Comparison of ENCODE assay signal across 2 cellular contexts in the genomic region with DNA sequence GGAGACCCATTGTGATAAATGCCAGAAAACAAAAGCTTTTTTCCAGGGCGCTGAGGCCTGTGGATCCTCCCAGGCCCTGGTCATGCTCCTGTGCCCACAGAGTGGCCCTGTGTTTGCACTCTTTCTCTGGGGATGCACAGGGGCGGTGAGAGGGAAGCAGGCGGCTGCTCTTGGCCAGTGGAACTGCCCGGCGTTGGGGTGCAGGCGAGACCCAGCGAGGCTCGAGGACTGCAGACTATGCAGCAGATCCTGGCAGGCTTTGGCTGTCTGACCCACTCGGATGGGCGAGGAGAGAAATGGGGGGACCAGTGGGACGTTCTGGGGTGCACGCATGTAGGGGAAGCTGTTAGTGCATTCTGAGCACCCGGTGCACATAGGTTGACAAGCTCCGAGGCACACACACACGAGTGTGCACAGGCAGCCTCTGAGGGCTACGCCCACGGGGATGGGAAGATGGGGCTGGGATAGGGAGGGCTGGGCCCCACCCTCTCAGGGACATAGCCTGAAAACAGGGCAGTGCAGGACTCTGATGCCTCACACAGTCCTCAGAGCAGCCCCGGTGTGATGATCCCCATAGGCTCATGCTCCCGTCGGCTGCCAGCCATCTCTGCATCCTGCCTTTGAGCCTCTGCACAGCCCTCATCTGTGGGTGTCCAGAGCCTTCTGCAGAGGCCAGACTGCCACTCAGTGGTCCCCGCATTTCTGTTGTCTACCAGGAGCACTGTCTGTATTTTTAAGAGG.
TF ChIP-seq lines count a peak whose summit lies in the region.

No MANE protein-coding gene starts in this region.

TF ChIP-seq in GM23338, 12 proteins besides CTCF, POLR2A, EP300 and RAD21 (continued from another document):
- TF ChIP-seq, protein P1, sequence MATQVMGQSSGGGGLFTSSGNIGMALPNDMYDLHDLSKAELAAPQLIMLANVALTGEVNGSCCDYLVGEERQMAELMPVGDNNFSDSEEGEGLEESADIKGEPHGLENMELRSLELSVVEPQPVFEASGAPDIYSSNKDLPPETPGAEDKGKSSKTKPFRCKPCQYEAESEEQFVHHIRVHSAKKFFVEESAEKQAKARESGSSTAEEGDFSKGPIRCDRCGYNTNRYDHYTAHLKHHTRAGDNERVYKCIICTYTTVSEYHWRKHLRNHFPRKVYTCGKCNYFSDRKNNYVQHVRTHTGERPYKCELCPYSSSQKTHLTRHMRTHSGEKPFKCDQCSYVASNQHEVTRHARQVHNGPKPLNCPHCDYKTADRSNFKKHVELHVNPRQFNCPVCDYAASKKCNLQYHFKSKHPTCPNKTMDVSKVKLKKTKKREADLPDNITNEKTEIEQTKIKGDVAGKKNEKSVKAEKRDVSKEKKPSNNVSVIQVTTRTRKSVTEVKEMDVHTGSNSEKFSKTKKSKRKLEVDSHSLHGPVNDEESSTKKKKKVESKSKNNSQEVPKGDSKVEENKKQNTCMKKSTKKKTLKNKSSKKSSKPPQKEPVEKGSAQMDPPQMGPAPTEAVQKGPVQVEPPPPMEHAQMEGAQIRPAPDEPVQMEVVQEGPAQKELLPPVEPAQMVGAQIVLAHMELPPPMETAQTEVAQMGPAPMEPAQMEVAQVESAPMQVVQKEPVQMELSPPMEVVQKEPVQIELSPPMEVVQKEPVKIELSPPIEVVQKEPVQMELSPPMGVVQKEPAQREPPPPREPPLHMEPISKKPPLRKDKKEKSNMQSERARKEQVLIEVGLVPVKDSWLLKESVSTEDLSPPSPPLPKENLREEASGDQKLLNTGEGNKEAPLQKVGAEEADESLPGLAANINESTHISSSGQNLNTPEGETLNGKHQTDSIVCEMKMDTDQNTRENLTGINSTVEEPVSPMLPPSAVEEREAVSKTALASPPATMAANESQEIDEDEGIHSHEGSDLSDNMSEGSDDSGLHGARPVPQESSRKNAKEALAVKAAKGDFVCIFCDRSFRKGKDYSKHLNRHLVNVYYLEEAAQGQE (IDR thresholded peaks at IDR 0.05; ENCODE audit: unreplicated experiment) = no peak
- no peak for TF ChIP-seq ZNF114 (CRISPR knock-in tag; IDR thresholded peaks at IDR 0.05)
- no peak for TF ChIP-seq POLR2AphosphoS5 (IDR thresholded peaks at IDR 0.05; ENCODE audit: low read depth)
- no peak for TF ChIP-seq STAT1 (IDR thresholded peaks at IDR 0.05; ENCODE audit: unreplicated experiment)
- no peak for TF ChIP-seq ZNF462 (CRISPR knock-in tag; IDR thresholded peaks at IDR 0.05)
- no peak for TF ChIP-seq JUNB (IDR thresholded peaks at IDR 0.05; ENCODE audit: unreplicated experiment)
- no peak for TF ChIP-seq ZNF331 (CRISPR knock-in tag; IDR thresholded peaks at IDR 0.05; ENCODE audit: low read depth)
TF ChIP-seq in GM23338: peak in this region for 0.

TF ChIP-seq in SK-N-SH treated with all-trans-retinoic acid at 6 μM for 48 hours, 23 proteins besides CTCF, POLR2A, EP300 and RAD21 (continued from another document):
- TF ChIP-seq, protein P2, sequence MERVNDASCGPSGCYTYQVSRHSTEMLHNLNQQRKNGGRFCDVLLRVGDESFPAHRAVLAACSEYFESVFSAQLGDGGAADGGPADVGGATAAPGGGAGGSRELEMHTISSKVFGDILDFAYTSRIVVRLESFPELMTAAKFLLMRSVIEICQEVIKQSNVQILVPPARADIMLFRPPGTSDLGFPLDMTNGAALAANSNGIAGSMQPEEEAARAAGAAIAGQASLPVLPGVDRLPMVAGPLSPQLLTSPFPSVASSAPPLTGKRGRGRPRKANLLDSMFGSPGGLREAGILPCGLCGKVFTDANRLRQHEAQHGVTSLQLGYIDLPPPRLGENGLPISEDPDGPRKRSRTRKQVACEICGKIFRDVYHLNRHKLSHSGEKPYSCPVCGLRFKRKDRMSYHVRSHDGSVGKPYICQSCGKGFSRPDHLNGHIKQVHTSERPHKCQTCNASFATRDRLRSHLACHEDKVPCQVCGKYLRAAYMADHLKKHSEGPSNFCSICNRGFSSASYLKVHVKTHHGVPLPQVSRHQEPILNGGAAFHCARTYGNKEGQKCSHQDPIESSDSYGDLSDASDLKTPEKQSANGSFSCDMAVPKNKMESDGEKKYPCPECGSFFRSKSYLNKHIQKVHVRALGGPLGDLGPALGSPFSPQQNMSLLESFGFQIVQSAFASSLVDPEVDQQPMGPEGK (CRISPR knock-in tag; IDR thresholded peaks at IDR 0.05; ENCODE audit: borderline replicate concordance) = no peak
- TF ChIP-seq TCF4 (CRISPR knock-in tag; IDR thresholded peaks at IDR 0.05; ENCODE audit: borderline replicate concordance) (no peak), RARB (CRISPR knock-in tag; IDR thresholded peaks at IDR 0.05) (no peak), ESRRG (CRISPR knock-in tag; IDR thresholded peaks at IDR 0.05) (no peak), ZNF70 (CRISPR knock-in tag; IDR thresholded peaks at IDR 0.05) (no peak), CSRNP3 (CRISPR knock-in tag; IDR thresholded peaks at IDR 0.05) (no peak), ZNF8 (CRISPR knock-in tag; IDR thresholded peaks at IDR 0.05) (no peak)
